8 cellular contexts compared by ENCODE assay signal in genomic region chr1:44924835-44925464, GRCh38.
DNase-seq lines count a peak whose midpoint lies in the region; ATAC-seq and TF ChIP-seq lines count a peak whose summit lies in the region.

No MANE protein-coding gene starts in this region.

- peaks cover 9% of the 10 kb centered on the region for H3K36me3 Mint-ChIP-seq in activated CD4-positive, alpha-beta T cell treated with anti-CD3 and anti-CD28 coated beads, Interleukin-2, amount 10 ng/mL, durations not matched to agents 24 days and 14 days (ENCODE audit: low read depth)
- H3K36me3 Mint-ChIP-seq in effector memory CD8-positive, alpha-beta T cell (ENCODE audit: insufficient read depth) = peaks cover 13% of the 10 kb centered on the region

- H3K79me2 ChIP-seq in OCI-LY7 (ENCODE audit: insufficient read depth, low read depth, low read length) = no peaks in the 10 kb centered on the region

- H3K9me2 ChIP-seq in OCI-LY7 (ENCODE audit: insufficient read depth, low read length) = no peaks in the 10 kb centered on the region

- H3K4me3 ChIP-seq in OCI-LY7 (ENCODE audit: low read depth, low read length, poor library complexity, severe bottlenecking) (no peak overlapping the region), epithelial cell of proximal tubule (ENCODE audit: low read depth, low read length) (no peak overlapping the region), gastroesophageal sphincter (no peak overlapping the region)

- TF ChIP-seq CTCF in OCI-LY7 (conservative IDR thresholded peaks at IDR 0.05; ENCODE audit: low read length) = peak; percentile 74
- peak; percentile 59 for TF ChIP-seq CTCF in epithelial cell of proximal tubule (conservative IDR thresholded peaks at IDR 0.05; ENCODE audit: low read depth, low read length)
- TF ChIP-seq CTCF in gastroesophageal sphincter (IDR thresholded peaks at IDR 0.05) = peak in 1 of 4 experiments; percentile 23

- H3K9me3 ChIP-seq in OCI-LY7 (ENCODE audit: low read length) (no peaks in the 10 kb centered on the region), gastroesophageal sphincter (no peaks in the 10 kb centered on the region)

- H3K9me3 Mint-ChIP-seq in activated CD4-positive, alpha-beta T cell treated with anti-CD3 and anti-CD28 coated beads, Interleukin-2, amount 10 ng/mL, durations not matched to agents 24 days and 14 days = no peaks in the 10 kb centered on the region
- H3K9me3 Mint-ChIP-seq in effector memory CD8-positive, alpha-beta T cell = no peaks in the 10 kb centered on the region

- H3K4me1 Mint-ChIP-seq in activated CD4-positive, alpha-beta T cell treated with anti-CD3 and anti-CD28 coated beads, Interleukin-2, amount 10 ng/mL, durations not matched to agents 24 days and 14 days = peaks cover 5% of the 10 kb centered on the region
- no peaks in the 10 kb centered on the region for H3K4me1 Mint-ChIP-seq in effector memory CD8-positive, alpha-beta T cell (ENCODE audit: low read depth in 2 of 2)

- 52 to 58% methylated on average over 6 of the region's 6 CpGs for WGBS in gastroesophageal sphincter (ENCODE audit: low coverage in 1 of 2), 2 donors

- peak; percentile 66 for DNase-seq in activated CD4-positive, alpha-beta T cell treated with anti-CD3 and anti-CD28 coated beads, Interleukin-2, amount 10 ng/mL, durations not matched to agents 24 days and 14 days
- no peak for DNase-seq in activated CD4-positive, alpha-beta T cell treated with anti-CD3 and anti-CD28 coated beads, Interleukin-2, amount 50 U/mL, for 48 hours
- peak; percentile 23 for DNase-seq in OCI-LY7 (ENCODE audit: low spot score)
- no peak for DNase-seq in epithelial cell of proximal tubule (ENCODE audit: low read depth)
- peak; percentile 64 for DNase-seq in stromal cell of bone marrow (ENCODE audit: low read depth)
- no peak for DNase-seq in effector memory CD8-positive, alpha-beta T cell

- ATAC-seq in effector memory CD8-positive, alpha-beta T cell (replicated peaks) = no peak
- ATAC-seq in gastroesophageal sphincter = no peak
- ATAC-seq in HG03442 (IDR thresholded peaks at IDR 0.05; ENCODE audit: unreplicated experiment) = no peak

- intact Hi-C loops in activated CD4-positive, alpha-beta T cell treated with anti-CD3 and anti-CD28 coated beads, Interleukin-2, amount 10 ng/mL, durations not matched to agents 24 days and 14 days (cut with micrococcal nuclease) = no loop called here
- intact Hi-C loops in OCI-LY7 (cut with micrococcal nuclease; ENCODE audit: unreplicated experiment) = no loop called here

- no peaks in the 10 kb centered on the region for H3K4me1 ChIP-seq in OCI-LY7 (ENCODE audit: insufficient read depth, low read length, poor library complexity, severe bottlenecking)
- H3K4me1 ChIP-seq in gastroesophageal sphincter = no peaks in the 10 kb centered on the region

- H3K27ac Mint-ChIP-seq in activated CD4-positive, alpha-beta T cell treated with anti-CD3 and anti-CD28 coated beads, Interleukin-2, amount 10 ng/mL, durations not matched to agents 24 days and 14 days = no peak overlapping the region
- H3K27ac Mint-ChIP-seq in effector memory CD8-positive, alpha-beta T cell = peak overlapping the region in 1 of 2 donors; percentile 6

- H3K4me3 Mint-ChIP-seq in activated CD4-positive, alpha-beta T cell treated with anti-CD3 and anti-CD28 coated beads, Interleukin-2, amount 10 ng/mL, durations not matched to agents 24 days and 14 days = no peak overlapping the region
- no peak overlapping the region for H3K4me3 Mint-ChIP-seq in effector memory CD8-positive, alpha-beta T cell

- no peaks in the 10 kb centered on the region for H4K20me1 ChIP-seq in OCI-LY7 (ENCODE audit: insufficient read depth, low read length)

- no peak overlapping the region for H3K4me2 ChIP-seq in OCI-LY7 (ENCODE audit: low read length)

- H3K27me3 ChIP-seq in gastroesophageal sphincter = no peaks in the 10 kb centered on the region

- no peak for TF ChIP-seq EP300 in gastroesophageal sphincter (IDR thresholded peaks at IDR 0.05)

- H3K36me3 ChIP-seq in OCI-LY7 (ENCODE audit: insufficient read depth, low read length) = peaks cover 22% of the 10 kb centered on the region
- H3K36me3 ChIP-seq in gastroesophageal sphincter = peaks cover 0 to 15% of the 10 kb centered on the region in 2 donors

- no peak for TF ChIP-seq POLR2A in gastroesophageal sphincter (IDR thresholded peaks at IDR 0.05)

- no TSS peak for BruUV-seq in OCI-LY7 (replicated peaks; lab: Mats Ljungman, UMichigan)

- no peak overlapping the region for H3K27ac ChIP-seq in OCI-LY7 (ENCODE audit: low read depth, low read length, poor library complexity, severe bottlenecking)
- H3K27ac ChIP-seq in gastroesophageal sphincter = no peak overlapping the region

- no peak overlapping the region for H2AFZ ChIP-seq in OCI-LY7 (ENCODE audit: low read length)

- H3K27me3 Mint-ChIP-seq in activated CD4-positive, alpha-beta T cell treated with anti-CD3 and anti-CD28 coated beads, Interleukin-2, amount 10 ng/mL, durations not matched to agents 24 days and 14 days = no peaks in the 10 kb centered on the region
- H3K27me3 Mint-ChIP-seq in effector memory CD8-positive, alpha-beta T cell = no peaks in the 10 kb centered on the region

- POLR2A ChIA-PET in OCI-LY7 (lab: Charles Lee) = no interaction called here

- CTCF ChIA-PET in OCI-LY7 (lab: Charles Lee; ENCODE audit: unreplicated experiment) = no interaction called here

Comparison
In these comparisons a context has a peak if more than half of its experiments do, and no peak if none do; other contexts are left out.
1. DNase-seq: peak in activated CD4-positive, alpha-beta T cell treated with anti-CD3 and anti-CD28 coated beads, Interleukin-2, amount 10 ng/mL, durations not matched to agents 24 days and 14 days (single experiment), OCI-LY7 (single experiment) and stromal cell of bone marrow (single experiment); none in activated CD4-positive, alpha-beta T cell treated with anti-CD3 and anti-CD28 coated beads, Interleukin-2, amount 50 U/mL, for 48 hours (0 of 2), epithelial cell of proximal tubule (single experiment) and effector memory CD8-positive, alpha-beta T cell (0 of 3).